In the genomic region with DNA sequence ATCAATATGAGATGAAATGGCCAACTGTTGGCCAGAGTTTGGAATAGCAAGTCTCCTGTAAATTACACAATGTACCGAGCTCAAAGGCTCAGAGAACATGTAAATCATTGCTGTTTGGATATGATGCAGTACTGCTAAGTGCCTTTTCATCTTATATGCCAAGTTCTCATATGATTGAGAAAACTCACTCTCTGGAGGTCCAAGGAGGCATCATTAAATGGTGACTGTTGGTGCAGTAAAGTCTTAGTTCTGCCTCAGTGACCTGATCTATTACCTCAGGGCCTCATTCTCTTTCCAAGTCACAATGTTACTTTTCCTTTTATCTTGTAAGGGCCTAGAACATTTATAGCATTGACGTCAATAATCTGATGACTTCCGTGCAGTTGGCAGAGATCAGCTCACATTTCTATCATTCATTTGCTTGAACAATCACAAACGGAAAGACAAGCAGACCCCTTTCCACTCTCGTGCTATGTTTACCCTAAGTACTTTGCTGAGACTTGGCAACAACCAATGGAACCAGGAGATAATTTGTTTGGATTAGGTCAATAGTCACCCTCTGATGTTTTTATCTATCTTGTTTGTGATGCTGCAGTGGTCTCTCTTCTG, we compare ENCODE assay signal across 8 cellular contexts.
DNase-seq lines count a peak whose midpoint lies in the region; ATAC-seq and TF ChIP-seq lines count a peak whose summit lies in the region.
"Had no signal": no experiment of that assay in that cellular context is flagged by ENCODE, and none has a peak within 500 bp of the region (broad histone marks: within the 10 kb centered on the region; RNA-seq: fewer than 3 reads in every experiment).

No MANE protein-coding gene starts in this region.

- intact Hi-C loops in tibial artery (cut with DNase I; ENCODE audit: low total_unique reads), result loop anchor here (10.0 kb wide), 1 partner anchor 56 kb away; no protein-coding TSS in a partner anchor

- peaks cover 0 to 26% (median 11%) of the 10 kb centered on the region in 4 donors for H3K4me1 ChIP-seq in tibial artery

- H3K4me3 ChIP-seq in cardiac fibroblast (replicated peaks in 1 of 2; ENCODE audit: low read depth in 2 of 2, low read length in 2 of 2) (no peak overlapping the region), tibial artery (no peak overlapping the region)

- peak; percentile 73 for DNase-seq in NCI-H2029 (lab: John Stamatoyannopoulos, UW)
- peak; percentile 89 for DNase-seq in cardiac fibroblast (ENCODE audit: low read depth in 2 of 2)
- peak; percentile 33 for DNase-seq in kidney tubule cell (ENCODE audit: low spot score)
- DNase-seq in tibial artery, result no peak
- DNase-seq in HUDEP-2 (lab: John Stamatoyannopoulos, UW; ENCODE audit: unreplicated experiment in 76 of 76), result no peak
- DNase-seq in NCI-H2227 treated with DMSO at 0.1 percent for 48 hours (lab: John Stamatoyannopoulos, UW), result no peak
- DNase-seq: NCI-H2171 treated with DMSO at 0.1 percent for 48 hours had no signal

- ATAC-seq in GM19455 (IDR thresholded peaks at IDR 0.05; ENCODE audit: unreplicated experiment), result no peak

- no peaks in the 10 kb centered on the region for H3K9me3 ChIP-seq in tibial artery

- TF ChIP-seq CTCF in cardiac fibroblast (IDR thresholded peaks at IDR 0.05; ENCODE audit: low read depth, low read length) (no peak), tibial artery (IDR thresholded peaks at IDR 0.05) (peak; percentile 27 to 46)

- no peaks in the 10 kb centered on the region for H3K36me3 ChIP-seq in tibial artery

- no peaks in the 10 kb centered on the region for H3K27me3 ChIP-seq in tibial artery

- H3K27ac ChIP-seq in tibial artery, result peak overlapping the region; percentile 66 to 70

Comparison
In these comparisons a context has a peak if more than half of its experiments do, and no peak if none do; other contexts are left out.
1. DNase-seq: peak in NCI-H2029 (single experiment), cardiac fibroblast (2 of 2) and kidney tubule cell (single experiment); none in tibial artery (0 of 2), HUDEP-2 (0 of 76) and NCI-H2227 treated with DMSO at 0.1 percent for 48 hours (single experiment).